In the genomic region with DNA sequence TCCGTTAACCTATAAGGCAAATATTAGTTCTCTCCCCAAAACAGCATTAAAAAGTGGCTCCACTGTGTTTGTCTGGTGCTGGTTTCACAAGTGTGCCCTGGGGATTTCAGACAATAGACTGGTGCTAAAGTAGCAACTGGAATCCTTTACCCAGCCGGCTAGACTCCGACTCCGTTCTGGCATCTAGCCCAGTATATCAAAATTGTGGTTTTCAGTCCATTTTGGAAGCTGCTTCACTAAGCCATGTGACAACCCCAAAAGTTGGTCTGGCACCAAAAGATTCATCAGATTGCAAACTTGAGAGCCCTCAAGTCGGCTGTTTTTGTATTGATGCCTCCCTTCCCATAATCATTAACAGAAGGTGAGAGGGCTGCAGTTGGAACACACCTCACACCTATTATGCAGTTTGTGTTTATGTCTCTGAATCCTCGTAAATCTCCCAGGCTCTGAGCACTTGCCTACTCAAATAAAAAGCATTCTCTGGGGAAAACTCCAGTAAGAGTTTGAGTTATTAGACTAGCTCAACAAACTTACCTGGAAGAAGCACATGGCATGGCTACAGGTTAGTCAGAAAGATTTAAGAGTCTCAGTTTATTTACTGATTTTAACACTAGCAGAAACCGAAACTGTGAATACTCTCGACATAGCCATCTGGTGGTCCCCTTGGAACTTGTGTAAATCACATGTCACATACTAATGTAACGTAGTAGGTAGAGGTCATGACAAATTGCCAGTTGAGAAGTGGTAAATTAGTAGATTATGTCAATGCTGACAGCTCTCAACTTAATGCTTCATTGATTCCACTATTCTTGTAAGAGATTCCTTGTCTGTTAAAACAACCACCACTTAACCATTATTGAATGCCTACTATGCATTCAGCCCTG, we compare ENCODE assay signal across 2 cellular contexts.
TF ChIP-seq lines count a peak whose summit lies in the region.

No MANE protein-coding gene starts in this region.

TF ChIP-seq in IMR-90, 13 proteins besides CTCF, POLR2A, EP300 and RAD21:
- TF ChIP-seq, protein P1, sequence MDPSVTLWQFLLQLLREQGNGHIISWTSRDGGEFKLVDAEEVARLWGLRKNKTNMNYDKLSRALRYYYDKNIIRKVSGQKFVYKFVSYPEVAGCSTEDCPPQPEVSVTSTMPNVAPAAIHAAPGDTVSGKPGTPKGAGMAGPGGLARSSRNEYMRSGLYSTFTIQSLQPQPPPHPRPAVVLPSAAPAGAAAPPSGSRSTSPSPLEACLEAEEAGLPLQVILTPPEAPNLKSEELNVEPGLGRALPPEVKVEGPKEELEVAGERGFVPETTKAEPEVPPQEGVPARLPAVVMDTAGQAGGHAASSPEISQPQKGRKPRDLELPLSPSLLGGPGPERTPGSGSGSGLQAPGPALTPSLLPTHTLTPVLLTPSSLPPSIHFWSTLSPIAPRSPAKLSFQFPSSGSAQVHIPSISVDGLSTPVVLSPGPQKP (IDR thresholded peaks at IDR 0.05; ENCODE audit: borderline replicate concordance, low read depth, low read length), result no peak
- TF ChIP-seq NFE2L2 (IDR thresholded peaks at IDR 0.05; ENCODE audit: low read depth, low read length) (no peak), RCOR1 (IDR thresholded peaks at IDR 0.05; ENCODE audit: insufficient replicate concordance, low read length) (no peak), MAFK (IDR thresholded peaks at IDR 0.05; ENCODE audit: low read depth, low read length) (no peak), CHD1 (IDR thresholded peaks at IDR 0.05; ENCODE audit: low read depth, low read length) (no peak), FOS (IDR thresholded peaks at IDR 0.05; ENCODE audit: low read depth, low read length) (no peak), SMC3 (IDR thresholded peaks at IDR 0.05; ENCODE audit: low read depth, low read length) (no peak), CEBPB (IDR thresholded peaks at IDR 0.05; ENCODE audit: low read depth, low read length) (no peak), MXI1 (IDR thresholded peaks at IDR 0.05; ENCODE audit: borderline replicate concordance, low read depth, low read length) (no peak), MAZ (IDR thresholded peaks at IDR 0.05; ENCODE audit: borderline replicate concordance, low read depth, low read length) (no peak), BHLHE40 (IDR thresholded peaks at IDR 0.05; ENCODE audit: low read depth, low read length) (no peak), RFX5 (IDR thresholded peaks at IDR 0.05; ENCODE audit: low read depth, low read length) (no peak)
- TF ChIP-seq, protein P2, sequence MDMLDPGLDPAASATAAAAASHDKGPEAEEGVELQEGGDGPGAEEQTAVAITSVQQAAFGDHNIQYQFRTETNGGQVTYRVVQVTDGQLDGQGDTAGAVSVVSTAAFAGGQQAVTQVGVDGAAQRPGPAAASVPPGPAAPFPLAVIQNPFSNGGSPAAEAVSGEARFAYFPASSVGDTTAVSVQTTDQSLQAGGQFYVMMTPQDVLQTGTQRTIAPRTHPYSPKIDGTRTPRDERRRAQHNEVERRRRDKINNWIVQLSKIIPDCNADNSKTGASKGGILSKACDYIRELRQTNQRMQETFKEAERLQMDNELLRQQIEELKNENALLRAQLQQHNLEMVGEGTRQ (IDR thresholded peaks at IDR 0.05; ENCODE audit: low read depth, low read length), result no peak

TF ChIP-seq in SK-N-SH, 30 proteins besides CTCF, POLR2A, EP300 and RAD21:
- TF ChIP-seq NFIC (IDR thresholded peaks at IDR 0.05; ENCODE audit: borderline replicate concordance) (0 out of 2 replicates have a peak, but pooled peaks have one; percentile 27), CHD2 (IDR thresholded peaks at IDR 0.05; ENCODE audit: low read length, partially characterized antibody) (no peak)
TF ChIP-seq in SK-N-SH: peak in this region for 1.
